In genomic region chr2:1743396-1744150, GRCh38 we compare ENCODE assay signal across 8 cellular contexts. TPM values are rescaled to one million over a fixed set of nuclear protein-coding genes. Genes with fewer than 3 reads are reported as not detected.
DNase-seq lines count a peak whose midpoint lies in the region; ATAC-seq and TF ChIP-seq lines count a peak whose summit lies in the region.

No MANE protein-coding gene starts in this region.

- H3K36me3 ChIP-seq in tibial artery = no peaks in the 10 kb centered on the region
- H3K36me3 ChIP-seq in CD8-positive, alpha-beta T cell (ENCODE audit: insufficient read depth, low read length) = no peaks in the 10 kb centered on the region

- H3K27ac Mint-ChIP-seq in CD8-positive, alpha-beta T cell = no peak overlapping the region

- no peak overlapping the region for H3K4me3 Mint-ChIP-seq in CD8-positive, alpha-beta T cell

- POLR2A ChIA-PET in CD8-positive, alpha-beta T cell (lab: Charles Lee) = no interaction called here

- TF ChIP-seq CTCF in cardiac fibroblast (IDR thresholded peaks at IDR 0.05; ENCODE audit: low read depth, low read length) (no peak), tibial artery (IDR thresholded peaks at IDR 0.05) (no peak)
- TF ChIP-seq CTCF in CD8-positive, alpha-beta T cell (IDR thresholded peaks at IDR 0.05) = no peak

- DNase-seq in NCI-H1417 (lab: John Stamatoyannopoulos, UW) (peak in 2 of 3 experiments; percentile 78 to 79), NCI-H1417 treated with DMSO at 0.1 percent for 48 hours (lab: John Stamatoyannopoulos, UW) (no peak), cardiac fibroblast (ENCODE audit: low read depth in 2 of 2) (peak; percentile 56 to 77), left lobe of liver (ENCODE audit: low spot score) (peak; percentile 42), tibial artery (no peak)
- DNase-seq in CD8-positive, alpha-beta T cell = no peak
- no peak for DNase-seq in activated effector memory CD4-positive, alpha-beta T cell treated with anti-CD3 and anti-CD28 coated beads, Interleukin-2, amount 50 U/mL, for 16 hours

- ATAC-seq in left lobe of liver = peak; percentile 10
- ATAC-seq in CD8-positive, alpha-beta T cell = no peak
- ATAC-seq in GM21528 (IDR thresholded peaks at IDR 0.05; ENCODE audit: low FRiP score, unreplicated experiment) = no peak

- peaks cover 0 to 6% of the 10 kb centered on the region in 2 donors for H3K27me3 ChIP-seq in tibial artery
- H3K27me3 ChIP-seq in CD8-positive, alpha-beta T cell (ENCODE audit: insufficient read depth, low read length) = no peaks in the 10 kb centered on the region

- CTCF ChIA-PET in CD8-positive, alpha-beta T cell (lab: Charles Lee) = no interaction called here

- H3K4me1 Mint-ChIP-seq in CD8-positive, alpha-beta T cell (ENCODE audit: low read depth) = peaks cover 7% of the 10 kb centered on the region

- H3K9me3 ChIP-seq in tibial artery = no peaks in the 10 kb centered on the region
- H3K9me3 ChIP-seq in CD8-positive, alpha-beta T cell (ENCODE audit: low read length) = no peaks in the 10 kb centered on the region

- H3K4me3 ChIP-seq in cardiac fibroblast (replicated peaks in 1 of 2; ENCODE audit: low read depth in 2 of 2, low read length in 2 of 2) (peak overlapping the region; percentile 69 to 77), tibial artery (peak overlapping the region; percentile 72 to 95)
- no peak overlapping the region for H3K4me3 ChIP-seq in CD8-positive, alpha-beta T cell (ENCODE audit: low read depth, low read length)

- H3K27ac ChIP-seq in tibial artery = peak overlapping the region; percentile 95 to 99
- no peak overlapping the region for H3K27ac ChIP-seq in CD8-positive, alpha-beta T cell (ENCODE audit: low read depth, low read length)

- H3K27me3 Mint-ChIP-seq in CD8-positive, alpha-beta T cell (ENCODE audit: low read depth) = peaks cover 38% of the 10 kb centered on the region

- no peaks in the 10 kb centered on the region for H3K9me3 Mint-ChIP-seq in CD8-positive, alpha-beta T cell

- H3K36me3 Mint-ChIP-seq in CD8-positive, alpha-beta T cell = no peaks in the 10 kb centered on the region

- intact Hi-C loops in tibial artery (cut with DNase I; ENCODE audit: low total_unique reads) = loop anchor here (2.0 to 10.0 kb wide), 4 partner anchors 71 to 1069 kb away; partner anchors contain the start of gene TMEM18
- intact Hi-C loops in CD8-positive, alpha-beta T cell (cut with DNase I, micrococcal nuclease) = no loop called here

- peaks cover 0 to 46% (median 29%) of the 10 kb centered on the region in 4 donors for H3K4me1 ChIP-seq in tibial artery
- H3K4me1 ChIP-seq in CD8-positive, alpha-beta T cell (ENCODE audit: insufficient read depth, low read length) = no peaks in the 10 kb centered on the region

RNA-seq across cellular contexts. Expression of gene PXDN, which starts 0.7 kb away (rescaled TPM):
- 9.4 TPM for total RNA-seq in left lobe of liver
- total RNA-seq in CD8-positive, alpha-beta T cell = 1 to 10 TPM in 1 of 2 experiments, under 1 TPM in 1; 0.76 to 1.4 TPM

Comparison
In these comparisons a context has a peak if more than half of its experiments do, and no peak if none do; other contexts are left out.
1. DNase-seq: peak in NCI-H1417 (2 of 3), cardiac fibroblast (2 of 2) and left lobe of liver (single experiment); none in NCI-H1417 treated with DMSO at 0.1 percent for 48 hours (single experiment), tibial artery (0 of 2), CD8-positive, alpha-beta T cell (0 of 7) and activated effector memory CD4-positive, alpha-beta T cell treated with anti-CD3 and anti-CD28 coated beads, Interleukin-2, amount 50 U/mL, for 16 hours (single experiment).